ENCODE assay signal across 8 cellular contexts in genomic region chr17:46265972-46266655, GRCh38. TPM values are rescaled to one million over a fixed set of nuclear protein-coding genes. Genes with fewer than 3 reads are reported as not detected.
A peak's percentile ranks its signal among the peaks of the same experiment; 100 is the strongest.
DNase-seq lines count a peak whose midpoint lies in the region; FAIRE-seq and TF ChIP-seq lines count a peak whose summit lies in the region.
"Not testable (repeated sequence)": the region's sequence is repeated elsewhere in the genome, so short reads cannot be mapped to it uniquely, and the experiment has no call there.

No MANE protein-coding gene starts in this region.

- H3K56ac ChIP-seq in mesendoderm (ENCODE audit: low read length): peak overlapping the region; percentile 90

- H2AK5ac ChIP-seq in mesendoderm (ENCODE audit: low read length): not testable (repeated sequence)

- H3K4me3 ChIP-seq in A673 (ENCODE audit: low read depth, low read length, poor library complexity, severe bottlenecking): peak overlapping the region; percentile 70
- peak overlapping the region; percentile 69 for H3K4me3 ChIP-seq in HUES6 (ENCODE audit: low read depth, low read length)
- H3K4me3 ChIP-seq in WERI-Rb-1 (ENCODE audit: low read depth, low read length): peak overlapping the region; percentile 47
- H3K4me3 ChIP-seq in mammary epithelial cell (replicated peaks in 1 of 3; ENCODE audit: insufficient read depth in 1 of 3, low read depth in 2 of 3, low read length in 3 of 3): peak overlapping the region; percentile 25 to 34 (median 27)
- H3K4me3 ChIP-seq in mesendoderm (ENCODE audit: low read length): peak overlapping the region; percentile 52
- H3K4me3 ChIP-seq in skeletal muscle satellite cell (ENCODE audit: low read length): peak overlapping the region; percentile 72

- not testable (repeated sequence) for H4K5ac ChIP-seq in mesendoderm (ENCODE audit: low read length)

- not testable (repeated sequence) for H2BK15ac ChIP-seq in mesendoderm (replicated peaks; ENCODE audit: low read depth)

- not testable (repeated sequence) for H3K27me3 ChIP-seq in A673 (replicated peaks; ENCODE audit: insufficient read depth, low read depth, low read length, poor library complexity); WERI-Rb-1 (ENCODE audit: insufficient read depth, low read depth, severe bottlenecking); mammary epithelial cell (ENCODE audit: insufficient read depth, low read length); mesendoderm (ENCODE audit: insufficient read depth, low read length, poor library complexity); skeletal muscle satellite cell (ENCODE audit: control insufficient read depth, insufficient read depth, low read length)
- H3K27me3 ChIP-seq in HUES6 (ENCODE audit: control insufficient read depth, insufficient read depth, low read length): peaks cover 71% of the 10 kb centered on the region

- H2BK5ac ChIP-seq in mesendoderm (ENCODE audit: low read length): not testable (repeated sequence)

- peak overlapping the region; percentile 62 for H3K27ac ChIP-seq in A673 (ENCODE audit: low read depth, low read length, poor library complexity, severe bottlenecking)
- not testable (repeated sequence) for H3K27ac ChIP-seq in HUES6 (ENCODE audit: low read depth, low read length); mesendoderm (ENCODE audit: low read depth, low read length)
- H3K27ac ChIP-seq in WERI-Rb-1: peak overlapping the region; percentile 84
- H3K27ac ChIP-seq in mammary epithelial cell (ENCODE audit: insufficient read depth, low read depth, low read length): peak overlapping the region; percentile 64

- peak; percentile 66 for FAIRE-seq in GM12891 (lab: Jason Lieb, UNC)

- TF ChIP-seq CTCF in A673 (conservative IDR thresholded peaks at IDR 0.05; ENCODE audit: low read depth, low read length); WERI-Rb-1 (IDR thresholded peaks at IDR 0.05; ENCODE audit: low read depth, low read length); mammary epithelial cell (conservative IDR thresholded peaks at IDR 0.05 in 1 of 2, IDR thresholded peaks at IDR 0.05 in 1 of 2; ENCODE audit: extremely low read depth in 1 of 2, insufficient read depth in 1 of 2, low read depth in 1 of 2, low read length in 2 of 2): not testable (repeated sequence)

- intact Hi-C loops in A673 (cut with micrococcal nuclease; ENCODE audit: unreplicated experiment); mammary epithelial cell (cut with micrococcal nuclease): not testable (repeated sequence)

- H3K36me3 ChIP-seq in A673 (ENCODE audit: insufficient read depth, low read length, poor library complexity, severe bottlenecking); HUES6 (ENCODE audit: control insufficient read depth, insufficient read depth, low read length); WERI-Rb-1; mammary epithelial cell (ENCODE audit: insufficient read depth, low read length); mesendoderm (ENCODE audit: control insufficient read depth, insufficient read depth, low read length); skeletal muscle satellite cell (ENCODE audit: insufficient read depth, low read length): not testable (repeated sequence)

- BruUV-seq in A673 (replicated peaks; lab: Mats Ljungman, UMichigan); mammary epithelial cell (replicated peaks; lab: Mats Ljungman, UMichigan): not testable (repeated sequence)

- TF ChIP-seq POLR2A in GM12891 (IDR thresholded peaks at IDR 0.05; ENCODE audit: low read depth, low read length): not testable (repeated sequence)

- peak overlapping the region; percentile 79 for H3K4me2 ChIP-seq in mammary epithelial cell (ENCODE audit: insufficient read depth, low read depth, low read length)
- H3K4me2 ChIP-seq in mesendoderm (ENCODE audit: low read length): peak overlapping the region; percentile 86
- H3K4me2 ChIP-seq in skeletal muscle satellite cell (ENCODE audit: low read length): peak overlapping the region; percentile 88

- peak overlapping the region; percentile 66 for H3K9ac ChIP-seq in HUES6 (ENCODE audit: low read length)
- peak overlapping the region; percentile 32 for H3K9ac ChIP-seq in mammary epithelial cell (ENCODE audit: insufficient read depth, low read length)
- peak overlapping the region; percentile 75 for H3K9ac ChIP-seq in mesendoderm (ENCODE audit: low read length)
- peak overlapping the region; percentile 84 for H3K9ac ChIP-seq in skeletal muscle satellite cell (ENCODE audit: low read depth, low read length)

- CTCF ChIA-PET in A673 (lab: Charles Lee); mammary epithelial cell (lab: Charles Lee; ENCODE audit: low non-redundant PET): not testable (repeated sequence)

- H3K4me1 ChIP-seq in A673 (ENCODE audit: insufficient read depth, low read length, poor library complexity, severe bottlenecking); HUES6 (ENCODE audit: control insufficient read depth, insufficient read depth, low read length); mesendoderm (ENCODE audit: control insufficient read depth, low read depth, low read length): not testable (repeated sequence)
- H3K4me1 ChIP-seq in mammary epithelial cell (ENCODE audit: insufficient read depth, low read length): peaks cover 24% of the 10 kb centered on the region
- H3K4me1 ChIP-seq in skeletal muscle satellite cell (ENCODE audit: control insufficient read depth, insufficient read depth, low read length): peaks cover 17% of the 10 kb centered on the region

- H2BK120ac ChIP-seq in mesendoderm (ENCODE audit: low read depth, low read length): not testable (repeated sequence)

- H2AFZ ChIP-seq in mammary epithelial cell (ENCODE audit: low read depth, low read length): peak overlapping the region; percentile 77

- 16% methylated on average over 9 of the region's 24 CpGs for WGBS in mammary epithelial cell (ENCODE audit: low coverage, missing lambda C conversion rate)
- no CpG with 5 or more reads among the region's 24 CpGs for WGBS in mesendoderm (ENCODE audit: extremely low coverage, insufficient coverage, low lambda C conversion rate)

- dilution Hi-C loops in mammary epithelial cell (cut with HindIII; ENCODE audit: low sequenced_read_pairs): not testable (repeated sequence)

- H4K20me1 ChIP-seq in mammary epithelial cell (ENCODE audit: insufficient read depth, low read length): not testable (repeated sequence)

- not testable (repeated sequence) for H3K79me1 ChIP-seq in mesendoderm (ENCODE audit: low read length)

- not testable (repeated sequence) for H3K4ac ChIP-seq in mesendoderm (ENCODE audit: low read depth, low read length)

- H3K18ac ChIP-seq in mesendoderm (ENCODE audit: low read length): peak overlapping the region; percentile 0

- H3K23ac ChIP-seq in mesendoderm (ENCODE audit: low read length): peak overlapping the region; percentile 67

- not testable (repeated sequence) for DNase-seq in A673 (ENCODE audit: low spot score); GM12891 (ENCODE audit: insufficient read length, low spot score); WERI-Rb-1
- DNase-seq in mammary epithelial cell (peak; percentile 16), globus pallidus (ENCODE audit: low spot score) (peak; percentile 35), mesendoderm (peak; percentile 51)

- not testable (repeated sequence) for H3K9me3 ChIP-seq in A673 (ENCODE audit: low read depth, low read length, poor library complexity, severe bottlenecking); HUES6 (ENCODE audit: control insufficient read depth, insufficient read depth, low read depth, low read length); WERI-Rb-1 (ENCODE audit: severe bottlenecking); mammary epithelial cell (replicated peaks; ENCODE audit: insufficient read depth, low read length); skeletal muscle satellite cell (replicated peaks; ENCODE audit: low read length)

- POLR2A ChIA-PET in A673 (lab: Charles Lee; ENCODE audit: low non-redundant PET): not testable (repeated sequence)

- in situ Hi-C loops in mammary epithelial cell (cut with MboI; ENCODE audit: low sequenced_read_pairs in 2 of 2): loop anchor here in 1 of 2 donors (25.0 kb wide), 1 partner anchor 679 kb away; no protein-coding TSS in a partner anchor

- H4K8ac ChIP-seq in mesendoderm (ENCODE audit: low read depth, low read length): peak overlapping the region; percentile 58

- H3K79me2 ChIP-seq in mammary epithelial cell (ENCODE audit: insufficient read depth, low read length); mesendoderm (ENCODE audit: control insufficient read depth, insufficient read depth, low read length): not testable (repeated sequence)

RNA-seq across cellular contexts. Expression of gene LRRC37A, which starts 28.8 kb away (rescaled TPM):
- total RNA-seq in A673 (2021) (3.0 and 3.4 TPM in 2 replicates), mammary epithelial cell (1 to 10 TPM; 1.7 to 3.0 TPM)
- 1.4 TPM for polyA plus RNA-seq in GM12891 (2012; ENCODE audit: low read depth, missing spikeins)
- 0.35 TPM for polyA plus RNA-seq in mammary epithelial cell
- polyA minus RNA-seq in mammary epithelial cell: not detected
- 1.2 TPM for polyA plus RNA-seq in mesendoderm (2013, experiment 1 of 2)
- 1.3 TPM for polyA plus RNA-seq in mesendoderm (2013, experiment 2 of 2)
- 0.44 and 0.51 TPM in 2 replicates for total RNA-seq in skeletal muscle satellite cell (2012; rRNA removed)

Comparison
In these comparisons a context has a peak if more than half of its experiments do, and no peak if none do; other contexts are left out.
1. H3K9ac ChIP-seq: peak in every context shown above with its lines; median percentile 84 in skeletal muscle satellite cell; 75 in mesendoderm; 66 in HUES6; 32 in mammary epithelial cell.